8 cellular contexts compared by ENCODE assay signal in genomic region chr3:141402476-141403171, GRCh38. TPM values are rescaled to one million over a fixed set of nuclear protein-coding genes. Genes with fewer than 3 reads are reported as not detected.
DNase-seq lines count a peak whose midpoint lies in the region; ATAC-seq lines count a peak whose summit lies in the region.

No MANE protein-coding gene starts in this region.

- DNase-seq in NCI-H2196 (lab: John Stamatoyannopoulos, UW; ENCODE audit: unreplicated experiment) = peak; percentile 67
- DNase-seq in NCI-H2196 treated with DMSO at 0.1 percent for 48 hours (lab: John Stamatoyannopoulos, UW; ENCODE audit: unreplicated experiment) = no peak
- DNase-seq in NCI-H460 (ENCODE audit: extremely low read depth, low read depth) = peak; percentile 80
- DNase-seq in activated T-helper 1 cell treated with anti-CD3 and anti-CD28 coated beads, Interleukin-2, amount 50 U/mL, for 16 hours (ENCODE audit: low read depth in 1 of 2, low spot score in 1 of 2) = peak; percentile 18 to 31
- DNase-seq in fibroblast of peridontal ligament (ENCODE audit: extremely low read depth) = peak; percentile 68
- DNase-seq in naive thymus-derived CD4-positive, alpha-beta T cell = peak; percentile 35 to 62 (median 51)

- peaks cover 15 to 35% (median 24%) of the 10 kb centered on the region in 5 donors for H3K36me3 Mint-ChIP-seq in naive thymus-derived CD4-positive, alpha-beta T cell

- H3K27ac Mint-ChIP-seq in naive thymus-derived CD4-positive, alpha-beta T cell = peak overlapping the region; percentile 75 to 97 (median 94)

- peaks cover 14 to 48% of the 10 kb centered on the region in 2 donors for H3K4me1 ChIP-seq in naive thymus-derived CD4-positive, alpha-beta T cell (ENCODE audit: control insufficient read depth in 2 of 2, insufficient read depth in 2 of 2, low read length in 2 of 2)
- H3K4me1 ChIP-seq in thymus (ENCODE audit: control insufficient read depth, insufficient read depth, low read length) = no peaks in the 10 kb centered on the region

- POLR2A ChIA-PET in naive thymus-derived CD4-positive, alpha-beta T cell (lab: Charles Lee) = interaction anchor here (0.7 to 6.2 kb wide), 9 partner anchors 8 to 172 kb away, joined by 3 to 97 read pairs (median 3); no protein-coding TSS in a partner anchor

- H3K4me3 ChIP-seq in naive thymus-derived CD4-positive, alpha-beta T cell (ENCODE audit: low read length) = peak overlapping the region; percentile 80
- peak overlapping the region; percentile 84 for H3K4me3 ChIP-seq in thymus (ENCODE audit: low read length)

- WGBS in thymus = 2% methylated on average over 58 of the region's 58 CpGs

- peaks cover 0 to 32% (median 6%) of the 10 kb centered on the region in 3 experiments for H3K36me3 ChIP-seq in naive thymus-derived CD4-positive, alpha-beta T cell (ENCODE audit: control insufficient read depth in 2 of 3, insufficient read depth in 3 of 3, low read length in 3 of 3)
- peaks cover 4% of the 10 kb centered on the region for H3K36me3 ChIP-seq in thymus (ENCODE audit: control insufficient read depth, insufficient read depth)

- H3K4me3 Mint-ChIP-seq in naive thymus-derived CD4-positive, alpha-beta T cell = peak overlapping the region; percentile 83 to 96 (median 92)

- H3K27me3 Mint-ChIP-seq in naive thymus-derived CD4-positive, alpha-beta T cell = no peaks in the 10 kb centered on the region

- no peaks in the 10 kb centered on the region for H3K9me3 ChIP-seq in naive thymus-derived CD4-positive, alpha-beta T cell (ENCODE audit: control insufficient read depth in 2 of 3, low read length in 3 of 3)
- H3K9me3 ChIP-seq in thymus (ENCODE audit: control insufficient read depth) = no peaks in the 10 kb centered on the region

- peak; percentile 52 for ATAC-seq in HG02642 (IDR thresholded peaks at IDR 0.05; ENCODE audit: poor library complexity, unreplicated experiment)
- peak; percentile 70 for ATAC-seq in naive thymus-derived CD4-positive, alpha-beta T cell

- no peaks in the 10 kb centered on the region for H3K27me3 ChIP-seq in naive thymus-derived CD4-positive, alpha-beta T cell (ENCODE audit: control insufficient read depth in 2 of 2, insufficient read depth in 2 of 2, low read length in 2 of 2)
- H3K27me3 ChIP-seq in thymus (ENCODE audit: control insufficient read depth, insufficient read depth) = peaks cover 3% of the 10 kb centered on the region

- intact Hi-C loops in naive thymus-derived CD4-positive, alpha-beta T cell (cut with micrococcal nuclease) = loop anchor here (1.0 to 5.0 kb wide), 7 partner anchors 9 to 91 kb away; no protein-coding TSS in a partner anchor

- CTCF ChIA-PET in naive thymus-derived CD4-positive, alpha-beta T cell (lab: Charles Lee) = interaction anchor here (0.7 to 2.9 kb wide), 5 partner anchors 9 to 49 kb away, joined by 3 to 9 read pairs (median 4); no protein-coding TSS in a partner anchor

- H3K27ac ChIP-seq in naive thymus-derived CD4-positive, alpha-beta T cell (ENCODE audit: low read depth, low read length) = peak overlapping the region; percentile 94
- peak overlapping the region; percentile 80 for H3K27ac ChIP-seq in thymus (ENCODE audit: low read depth)

- H3K9me3 Mint-ChIP-seq in naive thymus-derived CD4-positive, alpha-beta T cell = no peaks in the 10 kb centered on the region

- peaks cover 20 to 69% (median 46%) of the 10 kb centered on the region in 7 donors for H3K4me1 Mint-ChIP-seq in naive thymus-derived CD4-positive, alpha-beta T cell

RNA-seq across cellular contexts. Expression of gene ZBTB38, which starts 34.3 kb away (rescaled TPM):
- total RNA-seq in NCI-H460 (2014; rRNA removed; shearing (Covaris generic)) = 252 and 300 TPM in 2 replicates
- 35.6 and 64.1 TPM in 2 replicates for polyA plus RNA-seq in NCI-H460 (2014; cell fraction: nucleus; rRNA removed)
- total RNA-seq in naive thymus-derived CD4-positive, alpha-beta T cell = 10 to 100 TPM; 25.0 to 58.3 (median 35.8) TPM
- 10 to 100 TPM; 56.3 to 70.5 TPM for polyA plus RNA-seq in naive thymus-derived CD4-positive, alpha-beta T cell
- 11.0 TPM for polyA plus RNA-seq in thymus
